ENCODE assay signal across 8 cellular contexts in genomic region chr3:13073042-13073906, GRCh38. TPM values are rescaled to one million over a fixed set of nuclear protein-coding genes. Genes with fewer than 3 reads are reported as not detected.
DNase-seq lines count a peak whose midpoint lies in the region; ATAC-seq and TF ChIP-seq lines count a peak whose summit lies in the region.

IQSEC1 (minus strand) TSS chr3:13073429; CDS start chr3:13073014, 415 bp downstream.

- no peaks in the 10 kb centered on the region for H3K27me3 ChIP-seq in CD8-positive, alpha-beta T cell (ENCODE audit: insufficient read depth, low read length)
- H3K27me3 ChIP-seq in Loucy (ENCODE audit: insufficient read depth, low read length, poor library complexity, severe bottlenecking) (no peaks in the 10 kb centered on the region), endodermal cell (ENCODE audit: control insufficient read depth, insufficient read depth, low read length, poor library complexity, severe bottlenecking) (peaks cover 51% of the 10 kb centered on the region)

- H3K9ac ChIP-seq in Loucy (ENCODE audit: low read depth, low read length, poor library complexity, severe bottlenecking) (peak within 1 kb of the TSS; percentile 81), endodermal cell (ENCODE audit: extremely low read depth, low read length, poor library complexity, severe bottlenecking) (no peak within 1 kb of the TSS)

- no peaks in the 10 kb centered on the region for H3K9me3 Mint-ChIP-seq in CD8-positive, alpha-beta T cell
- no peaks in the 10 kb centered on the region for H3K9me3 Mint-ChIP-seq in endodermal cell

- H3K9me2 ChIP-seq in Loucy (replicated peaks; ENCODE audit: low read depth, low read length): no peaks in the 10 kb centered on the region

- H3K36me3 ChIP-seq in CD8-positive, alpha-beta T cell (ENCODE audit: insufficient read depth, low read length): no peaks in the 10 kb centered on the region
- H3K36me3 ChIP-seq in Loucy (ENCODE audit: insufficient read depth, low read length): no peaks in the 10 kb centered on the region
- no peaks in the 10 kb centered on the region for H3K36me3 ChIP-seq in endodermal cell (ENCODE audit: control insufficient read depth, insufficient read depth, low read length)

- H3K36me3 Mint-ChIP-seq in CD8-positive, alpha-beta T cell: no peaks in the 10 kb centered on the region
- H3K36me3 Mint-ChIP-seq in endodermal cell (ENCODE audit: low read depth): no peaks in the 10 kb centered on the region

- H4K20me1 ChIP-seq in Loucy (ENCODE audit: insufficient read depth, low read length, poor library complexity, severe bottlenecking): no peaks in the 10 kb centered on the region

- CTCF ChIA-PET in CD8-positive, alpha-beta T cell (lab: Charles Lee): interaction anchor here (1.0 kb wide), 1 partner anchor 18 kb away, joined by 3 read pairs; no protein-coding TSS in a partner anchor

- no peaks in the 10 kb centered on the region; the same call in 1 of the 2 replicates for H3F3A ChIP-seq in Loucy (ENCODE audit: low read depth)

- H3K9me3 ChIP-seq in CD8-positive, alpha-beta T cell (ENCODE audit: low read length): no peaks in the 10 kb centered on the region
- H3K9me3 ChIP-seq in Loucy (ENCODE audit: insufficient read depth, low read depth, low read length) (no peaks in the 10 kb centered on the region), endodermal cell (ENCODE audit: control insufficient read depth, low read length) (no peaks in the 10 kb centered on the region)

- peak within 1 kb of the TSS; percentile 32 for H3K27ac ChIP-seq in CD8-positive, alpha-beta T cell (ENCODE audit: low read depth, low read length)
- H3K27ac ChIP-seq in endodermal cell (ENCODE audit: low read depth, low read length): no peak within 1 kb of the TSS

- TF ChIP-seq CTCF in CD8-positive, alpha-beta T cell (IDR thresholded peaks at IDR 0.05): no peak
- TF ChIP-seq CTCF in GM20000 (IDR thresholded peaks at IDR 0.05; ENCODE audit: extremely low read depth, missing control alignments) (no peak), Loucy (conservative IDR thresholded peaks at IDR 0.05; ENCODE audit: low read length) (no peak), endodermal cell (conservative IDR thresholded peaks at IDR 0.05) (no peak)

- no peaks in the 10 kb centered on the region for H3K27me3 Mint-ChIP-seq in CD8-positive, alpha-beta T cell (ENCODE audit: low read depth)
- H3K27me3 Mint-ChIP-seq in endodermal cell (ENCODE audit: insufficient read depth): peaks cover 45% of the 10 kb centered on the region

- peak within 1 kb of the TSS; percentile 91 for H3K4me2 ChIP-seq in Loucy (ENCODE audit: low read depth, low read length, poor library complexity, severe bottlenecking)

- peak; percentile 74 for ATAC-seq in CD8-positive, alpha-beta T cell
- ATAC-seq in GM21367 (IDR thresholded peaks at IDR 0.05; ENCODE audit: unreplicated experiment): no peak

- H3K4me1 Mint-ChIP-seq in CD8-positive, alpha-beta T cell (ENCODE audit: low read depth): peaks cover 48% of the 10 kb centered on the region
- H3K4me1 Mint-ChIP-seq in endodermal cell: peaks cover 2% of the 10 kb centered on the region

- intact Hi-C loops in CD8-positive, alpha-beta T cell (cut with DNase I, micrococcal nuclease): loop anchor here (2.0 to 5.0 kb wide), 2 partner anchors 61 to 62 kb away; no protein-coding TSS in a partner anchor

- H3K79me2 ChIP-seq in Loucy (ENCODE audit: insufficient read depth, low read length): peaks cover 48% of the 10 kb centered on the region

- peak within 1 kb of the TSS; percentile 13; the same call in 1 of the 2 replicates for H2AFZ ChIP-seq in Loucy (ENCODE audit: low read length)

- 11 to 18% methylated on average over 15 to 86 of the region's 86 CpGs for WGBS in endodermal cell (ENCODE audit: insufficient coverage in 1 of 2, insufficient read length in 1 of 2), 2 experiments

- POLR2A ChIA-PET in CD8-positive, alpha-beta T cell (lab: Charles Lee): interaction anchor here (0.6 to 1.1 kb wide), 2 partner anchors 280 to 1578 kb away, joined by 3 read pairs; no protein-coding TSS in a partner anchor

- peak; percentile 46 to 79 (median 73) for DNase-seq in CD8-positive, alpha-beta T cell
- peak; percentile 91 for DNase-seq in GM20000 (ENCODE audit: low spot score)
- DNase-seq in activated CD8-positive, alpha-beta memory T cell treated with anti-CD3 and anti-CD28 coated beads for 4 hours (ENCODE audit: low read depth in 2 of 2): peak; percentile 41 to 53
- peak; percentile 89 for DNase-seq in endodermal cell
- DNase-seq in myocyte (ENCODE audit: low read depth): no peak
- DNase-seq in stimulated activated CD8-positive, alpha-beta memory T cell treated with anti-CD3 and anti-CD28 coated beads, Interleukin-4, amount 100 ng/mL, for 48 hours: peak; percentile 81

- H3K4me3 Mint-ChIP-seq in CD8-positive, alpha-beta T cell: peak within 1 kb of the TSS; percentile 85
- H3K4me3 Mint-ChIP-seq in endodermal cell: peak within 1 kb of the TSS; percentile 37

- H3K4me3 ChIP-seq in CD8-positive, alpha-beta T cell (ENCODE audit: low read depth, low read length): peak within 1 kb of the TSS; percentile 56
- H3K4me3 ChIP-seq in Loucy (ENCODE audit: low read length, poor library complexity, severe bottlenecking): peak within 1 kb of the TSS; percentile 70
- no peak within 1 kb of the TSS for H3K4me3 ChIP-seq in endodermal cell (ENCODE audit: low read length)

- peak within 1 kb of the TSS; percentile 68 for H3K27ac Mint-ChIP-seq in CD8-positive, alpha-beta T cell
- no peak within 1 kb of the TSS for H3K27ac Mint-ChIP-seq in endodermal cell

- peaks cover 55% of the 10 kb centered on the region for H3K4me1 ChIP-seq in CD8-positive, alpha-beta T cell (ENCODE audit: insufficient read depth, low read length)
- peaks cover 64% of the 10 kb centered on the region for H3K4me1 ChIP-seq in Loucy (ENCODE audit: insufficient read depth, low read length, poor library complexity, severe bottlenecking)
- H3K4me1 ChIP-seq in endodermal cell (ENCODE audit: control insufficient read depth, insufficient read depth, low read length): no peaks in the 10 kb centered on the region

RNA-seq across cellular contexts. Expression of gene IQSEC1, which starts in this region (rescaled TPM):
- total RNA-seq in CD8-positive, alpha-beta T cell: 10 to 100 TPM; 71.2 to 79.0 TPM
- total RNA-seq in endodermal cell: 10 to 100 TPM; 22.7 to 24.5 TPM
- polyA plus RNA-seq in endodermal cell (2013, experiment 1 of 2): 39.0 TPM
- polyA plus RNA-seq in endodermal cell (2013, experiment 2 of 2): 38.9 TPM
- total RNA-seq in myocyte: 15.6 and 25.3 TPM in 2 replicates
- 20.0 TPM for polyA plus RNA-seq in myocyte (2012)
